In the genomic region with DNA sequence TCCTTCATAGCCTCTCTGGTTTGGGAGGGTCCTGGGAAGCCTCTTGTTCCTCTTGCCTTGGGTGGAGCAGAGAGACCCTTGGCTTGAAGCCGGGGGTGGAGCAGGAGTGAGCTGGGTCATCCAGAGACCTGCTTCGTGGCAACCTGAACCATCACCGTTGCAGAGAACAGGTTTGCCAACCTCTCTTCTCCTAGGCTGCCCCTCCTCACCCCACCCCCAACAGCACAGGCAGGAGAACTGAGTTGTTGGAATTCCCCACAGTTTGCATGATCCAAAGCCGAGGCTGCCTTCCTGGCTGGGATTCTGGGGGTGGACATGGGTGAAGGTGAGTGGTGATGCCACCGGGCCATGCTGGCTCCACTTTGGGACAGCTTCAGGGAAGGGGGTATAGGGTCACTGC, we compare ENCODE assay signal across 1 cellular context.
A peak's percentile ranks its signal among the peaks of the same experiment; 100 is the strongest.
TF ChIP-seq lines count a peak whose summit lies in the region.

No MANE protein-coding gene starts in this region.

TF ChIP-seq in H1, 55 proteins besides CTCF, POLR2A, EP300 and RAD21:
- no peak for TF ChIP-seq USF2 (IDR thresholded peaks at IDR 0.05; ENCODE audit: low read length)
- TF ChIP-seq RFX5 (IDR thresholded peaks at IDR 0.05; ENCODE audit: borderline replicate concordance, low read depth, low read length): no peak
- TF ChIP-seq CREB1 (IDR thresholded peaks at IDR 0.05): no peak
- TF ChIP-seq ZNF274 (IDR thresholded peaks at IDR 0.05; ENCODE audit: borderline replicate concordance, extremely low read depth, low read length): no peak
- 0 out of 2 replicates have a peak, but pooled peaks have one; percentile 41 for TF ChIP-seq TCF12 (IDR thresholded peaks at IDR 0.05; ENCODE audit: low read depth, low read length)
- no peak for TF ChIP-seq CBX8 (IDR thresholded peaks at IDR 0.05; ENCODE audit: borderline replicate concordance, low read depth, low read length)
- no peak for TF ChIP-seq SIX5 (IDR thresholded peaks at IDR 0.05; ENCODE audit: low read depth, low read length)
- TF ChIP-seq HDAC6 (IDR thresholded peaks at IDR 0.05; ENCODE audit: low read depth, low read length): no peak
- peak; percentile 31 for TF ChIP-seq ASH2L (IDR thresholded peaks at IDR 0.05; ENCODE audit: low read length)
- TF ChIP-seq CHD2 (IDR thresholded peaks at IDR 0.05; ENCODE audit: low read length): 0 out of 2 replicates have a peak, but pooled peaks have one; percentile 19
- no peak for TF ChIP-seq NRF1 (IDR thresholded peaks at IDR 0.05; ENCODE audit: low read depth, low read length)
- TF ChIP-seq TEAD4 (IDR thresholded peaks at IDR 0.05; ENCODE audit: low read depth, low read length): 0 out of 2 replicates have a peak, but pooled peaks have one; percentile 31
- peak; percentile 81 for TF ChIP-seq SP1 (IDR thresholded peaks at IDR 0.05; ENCODE audit: low read depth, low read length)
